8 cellular contexts compared by ENCODE assay signal in genomic region chr2:174577967-174578589, GRCh38. TPM values are rescaled to one million over a fixed set of nuclear protein-coding genes. Genes with fewer than 3 reads are reported as not detected.
A peak's percentile ranks its signal among the peaks of the same experiment; 100 is the strongest.
DNase-seq lines count a peak whose midpoint lies in the region; ATAC-seq and TF ChIP-seq lines count a peak whose summit lies in the region.

No MANE protein-coding gene starts in this region.

- peak; percentile 35 for DNase-seq in stimulated activated CD8-positive, alpha-beta memory T cell treated with anti-CD3 and anti-CD28 coated beads, Interleukin-12 subunit alpha, Interleukin-12 subunit beta, amount 100 ng/mL, for 1 hour (ENCODE audit: low read depth)
- no peak for DNase-seq in stimulated activated CD8-positive, alpha-beta memory T cell treated with anti-CD3 and anti-CD28 coated beads, Interleukin-4, amount 100 ng/mL, for 48 hours
- DNase-seq in esophagus muscularis mucosa (ENCODE audit: extremely low spot score) (no peak), skeletal muscle cell (ENCODE audit: low read depth) (peak; percentile 36)

- H3K4me1 ChIP-seq in esophagus muscularis mucosa, result peaks cover 0 to 35% (median 27%) of the 10 kb centered on the region in 4 donors

- H3K9me3 Mint-ChIP-seq in IgD-negative memory B cell, result no peaks in the 10 kb centered on the region

- H3K36me3 Mint-ChIP-seq in IgD-negative memory B cell, result peaks cover 4% of the 10 kb centered on the region

- H3K27me3 Mint-ChIP-seq in IgD-negative memory B cell, result no peaks in the 10 kb centered on the region

- TF ChIP-seq POLR2A in esophagus muscularis mucosa (IDR thresholded peaks at IDR 0.05; ENCODE audit: low read depth), result no peak

- peaks cover 21 to 43% (median 27%) of the 10 kb centered on the region in 3 donors for H3K4me1 Mint-ChIP-seq in IgD-negative memory B cell

- ATAC-seq in GM21717 (IDR thresholded peaks at IDR 0.05; ENCODE audit: unreplicated experiment) (no peak), HG02970 (IDR thresholded peaks at IDR 0.05; ENCODE audit: low FRiP score, unreplicated experiment) (no peak)

- H3K9me3 ChIP-seq in esophagus muscularis mucosa, result no peaks in the 10 kb centered on the region

- H3K27me3 ChIP-seq in esophagus muscularis mucosa, result no peaks in the 10 kb centered on the region

- H3K4me3 ChIP-seq in WI38 (ENCODE audit: low read depth, low read length) (no peak overlapping the region), esophagus muscularis mucosa (no peak overlapping the region), skeletal muscle cell (ENCODE audit: low read depth, low read length) (no peak overlapping the region)

- no peak overlapping the region for H3K27ac ChIP-seq in esophagus muscularis mucosa (replicated peaks in 1 of 4)

- no peak for TF ChIP-seq EP300 in esophagus muscularis mucosa (IDR thresholded peaks at IDR 0.05)

- peak overlapping the region; percentile 35 to 81 (median 48) for H3K27ac Mint-ChIP-seq in IgD-negative memory B cell

- H3K4me3 Mint-ChIP-seq in IgD-negative memory B cell, result no peak overlapping the region

- intact Hi-C loops in esophagus muscularis mucosa (cut with DNase I), result no loop called here

- H3K36me3 ChIP-seq in esophagus muscularis mucosa, result peaks cover 0 to 59% (median 33%) of the 10 kb centered on the region in 4 donors

- TF ChIP-seq CTCF in WI38 (IDR thresholded peaks at IDR 0.05; ENCODE audit: low read depth, low read length) (peak; percentile 58), esophagus muscularis mucosa (IDR thresholded peaks at IDR 0.05) (peak; percentile 31 to 47 (median 44))

RNA-seq across cellular contexts. Expression of gene WIPF1, which starts 19.5 kb away (rescaled TPM):
- polyA plus RNA-seq in IgD-negative memory B cell, result 120 TPM
- total RNA-seq in esophagus muscularis mucosa, result 10 to 100 TPM; 31.5 to 61.5 (median 36.3) TPM

Comparison
In these comparisons a context has a peak if more than half of its experiments do, and no peak if none do; other contexts are left out.
1. DNase-seq: peak in stimulated activated CD8-positive, alpha-beta memory T cell treated with anti-CD3 and anti-CD28 coated beads, Interleukin-12 subunit alpha, Interleukin-12 subunit beta, amount 100 ng/mL, for 1 hour (single experiment) and skeletal muscle cell (single experiment); none in stimulated activated CD8-positive, alpha-beta memory T cell treated with anti-CD3 and anti-CD28 coated beads, Interleukin-4, amount 100 ng/mL, for 48 hours (single experiment) and esophagus muscularis mucosa (single experiment).